In genomic region chr2:113597572-113597971, GRCh38 we compare ENCODE assay signal across 7 cellular contexts. TPM values are rescaled to one million over a fixed set of nuclear protein-coding genes. Genes with fewer than 3 reads are reported as not detected.
DNase-seq lines count a peak whose midpoint lies in the region; ATAC-seq and TF ChIP-seq lines count a peak whose summit lies in the region.
"Not testable (repeated sequence)": the region's sequence is repeated elsewhere in the genome, so short reads cannot be mapped to it uniquely, and the experiment has no call there.

No MANE protein-coding gene starts in this region.

- not testable (repeated sequence) for H3K4me1 Mint-ChIP-seq in Caco-2 (ENCODE audit: low read depth, unreplicated experiment); activated CD4-positive, alpha-beta T cell treated with anti-CD3 and anti-CD28 coated beads for 36 hours

- not testable (repeated sequence) for H3K27ac ChIP-seq in HCT116 (ENCODE audit: low read depth, low read length); OCI-LY7 (ENCODE audit: low read depth, low read length, poor library complexity, severe bottlenecking); mesendoderm (ENCODE audit: low read depth, low read length)

- not testable (repeated sequence) for H3K79me2 ChIP-seq in HCT116 (ENCODE audit: insufficient read depth, low read length); OCI-LY7 (ENCODE audit: insufficient read depth, low read depth, low read length); mesendoderm (ENCODE audit: control insufficient read depth, insufficient read depth, low read length)

- BruUV-seq in Caco-2 (replicated peaks; lab: Mats Ljungman, UMichigan) (TSS peak; percentile 26), HCT116 (replicated peaks; lab: Mats Ljungman, UMichigan) (TSS peak; percentile 40), OCI-LY7 (replicated peaks; lab: Mats Ljungman, UMichigan) (TSS peak; percentile 76)

- DNase-seq in Caco-2, result peak; percentile 50 to 52
- not testable (repeated sequence) for DNase-seq in GM12864 (ENCODE audit: low read depth); HCT116 (ENCODE audit: low read depth, low spot score); OCI-LY7 (ENCODE audit: low spot score); cardiac fibroblast (ENCODE audit: low read depth in 2 of 2)
- peak; percentile 43 for DNase-seq in activated CD4-positive, alpha-beta T cell treated with anti-CD3 and anti-CD28 coated beads for 36 hours
- DNase-seq in mesendoderm, result peak; percentile 41

- H3K9me3 Mint-ChIP-seq in Caco-2 (ENCODE audit: unreplicated experiment); activated CD4-positive, alpha-beta T cell treated with anti-CD3 and anti-CD28 coated beads for 36 hours (ENCODE audit: low read depth): not testable (repeated sequence)

- not testable (repeated sequence) for H4K8ac ChIP-seq in mesendoderm (ENCODE audit: low read depth, low read length)

- not testable (repeated sequence) for H2AFZ ChIP-seq in HCT116 (ENCODE audit: low read depth, low read length, poor library complexity, severe bottlenecking); OCI-LY7 (ENCODE audit: low read length)

- H2BK120ac ChIP-seq in mesendoderm (ENCODE audit: low read depth, low read length), result not testable (repeated sequence)

- H3K9me2 ChIP-seq in HCT116 (ENCODE audit: insufficient read depth); OCI-LY7 (ENCODE audit: insufficient read depth, low read length): not testable (repeated sequence)

- not testable (repeated sequence) for H3K27ac Mint-ChIP-seq in Caco-2 (ENCODE audit: unreplicated experiment); activated CD4-positive, alpha-beta T cell treated with anti-CD3 and anti-CD28 coated beads for 36 hours

- CTCF ChIA-PET in Caco-2 (lab: Charles Lee); HCT116 (lab: Charles Lee); OCI-LY7 (lab: Charles Lee; ENCODE audit: unreplicated experiment); activated CD4-positive, alpha-beta T cell treated with anti-CD3 and anti-CD28 coated beads for 36 hours (lab: Charles Lee): not testable (repeated sequence)

- H3K4me3 ChIP-seq in Caco-2 (ENCODE audit: low read depth, low read length); GM12864 (ENCODE audit: low read depth, low read length); HCT116 (replicated peaks in 1 of 2; ENCODE audit: low read depth in 1 of 2, low read length in 2 of 2); OCI-LY7 (ENCODE audit: low read depth, low read length, poor library complexity, severe bottlenecking); cardiac fibroblast (replicated peaks in 1 of 2; ENCODE audit: low read depth in 2 of 2, low read length in 2 of 2); mesendoderm (ENCODE audit: low read length): not testable (repeated sequence)

- not testable (repeated sequence) for H3K4ac ChIP-seq in mesendoderm (ENCODE audit: low read depth, low read length)

- not testable (repeated sequence) for H3K4me1 ChIP-seq in Caco-2; HCT116 (ENCODE audit: control insufficient read depth in 1 of 2, insufficient read depth in 2 of 2, low read length in 2 of 2); OCI-LY7 (ENCODE audit: insufficient read depth, low read length, poor library complexity, severe bottlenecking); mesendoderm (ENCODE audit: control insufficient read depth, low read depth, low read length)

- H3K56ac ChIP-seq in mesendoderm (ENCODE audit: low read length), result not testable (repeated sequence)

- not testable (repeated sequence) for H3K4me2 ChIP-seq in HCT116 (ENCODE audit: low read length); OCI-LY7 (ENCODE audit: low read length); mesendoderm (ENCODE audit: low read length)

- H2AK5ac ChIP-seq in mesendoderm (ENCODE audit: low read length), result not testable (repeated sequence)

- H3K23ac ChIP-seq in mesendoderm (ENCODE audit: low read length), result not testable (repeated sequence)

- H3K9me3 ChIP-seq in Caco-2; HCT116 (ENCODE audit: control insufficient read depth in 1 of 2, insufficient read depth in 1 of 2, low read depth in 1 of 2, low read length in 2 of 2); OCI-LY7 (ENCODE audit: low read length): not testable (repeated sequence)

- not testable (repeated sequence) for TF ChIP-seq RAD21 in HCT116 (IDR thresholded peaks at IDR 0.05; ENCODE audit: low read depth)

- not testable (repeated sequence) for H3K18ac ChIP-seq in mesendoderm (ENCODE audit: low read length)

- not testable (repeated sequence) for H3K27me3 ChIP-seq in Caco-2 (replicated peaks; ENCODE audit: control insufficient read depth, insufficient read depth, low read length); HCT116 (ENCODE audit: insufficient read depth, low read length); mesendoderm (ENCODE audit: insufficient read depth, low read length, poor library complexity)

- not testable (repeated sequence) for H2BK5ac ChIP-seq in mesendoderm (ENCODE audit: low read length)

- POLR2A ChIA-PET in Caco-2 (lab: Charles Lee); HCT116 (lab: Charles Lee); OCI-LY7 (lab: Charles Lee); activated CD4-positive, alpha-beta T cell treated with anti-CD3 and anti-CD28 coated beads for 36 hours (lab: Charles Lee): not testable (repeated sequence)

- H2BK15ac ChIP-seq in mesendoderm (replicated peaks; ENCODE audit: low read depth), result not testable (repeated sequence)

- H3K27me3 Mint-ChIP-seq in Caco-2 (ENCODE audit: insufficient read depth, unreplicated experiment); activated CD4-positive, alpha-beta T cell treated with anti-CD3 and anti-CD28 coated beads for 36 hours: not testable (repeated sequence)

- not testable (repeated sequence) for H3K36me3 Mint-ChIP-seq in Caco-2 (ENCODE audit: insufficient read depth, unreplicated experiment); activated CD4-positive, alpha-beta T cell treated with anti-CD3 and anti-CD28 coated beads for 36 hours (ENCODE audit: low read depth)

- intact Hi-C loops in Caco-2 (cut with micrococcal nuclease; ENCODE audit: unreplicated experiment); HCT116 (cut with micrococcal nuclease); OCI-LY7 (cut with micrococcal nuclease; ENCODE audit: unreplicated experiment); activated CD4-positive, alpha-beta T cell treated with anti-CD3 and anti-CD28 coated beads for 36 hours (cut with DNase I, micrococcal nuclease): not testable (repeated sequence)

- RAD21 ChIA-PET in HCT116 (lab: Charles Lee; ENCODE audit: low non-redundant PET in 1 of 2, low total read pairs in 2 of 2, uncharacterized antibody in 2 of 2, unreplicated experiment in 2 of 2), result not testable (repeated sequence)

- WGBS in mesendoderm (ENCODE audit: extremely low coverage, insufficient coverage, low lambda C conversion rate), result no CpG with 5 or more reads among the region's 9 CpGs

- H4K20me1 ChIP-seq in HCT116 (ENCODE audit: insufficient read depth); OCI-LY7 (ENCODE audit: insufficient read depth, low read length): not testable (repeated sequence)

- ATAC-seq in HCT116; activated CD4-positive, alpha-beta T cell treated with anti-CD3 and anti-CD28 coated beads for 36 hours: not testable (repeated sequence)

- H3K79me1 ChIP-seq in mesendoderm (ENCODE audit: low read length), result not testable (repeated sequence)

- H4K5ac ChIP-seq in mesendoderm (ENCODE audit: low read length), result not testable (repeated sequence)

- not testable (repeated sequence) for TF ChIP-seq POLR2A in HCT116 (IDR thresholded peaks at IDR 0.05; ENCODE audit: borderline replicate concordance, extremely low read depth, insufficient read depth, insufficient read length)

- TF ChIP-seq CTCF in Caco-2 (IDR thresholded peaks at IDR 0.05; ENCODE audit: insufficient read depth in 1 of 2, low read depth in 1 of 2, low read length in 1 of 2, severe bottlenecking in 1 of 2, unreplicated experiment in 1 of 2) (peak in 1 of 2 experiments; percentile 20), GM12864 (IDR thresholded peaks at IDR 0.05; ENCODE audit: low read depth, low read length, missing control alignments) (peak; percentile 2), cardiac fibroblast (IDR thresholded peaks at IDR 0.05; ENCODE audit: low read depth, low read length) (peak; percentile 9)
- not testable (repeated sequence) for TF ChIP-seq CTCF in HCT116 (IDR thresholded peaks at IDR 0.05 in 2 of 3, conservative IDR thresholded peaks at IDR 0.05 in 1 of 3; ENCODE audit: borderline replicate concordance in 1 of 3, insufficient read depth in 1 of 3, low read depth in 2 of 3, low read length in 2 of 3); OCI-LY7 (conservative IDR thresholded peaks at IDR 0.05; ENCODE audit: low read length)

- H3K4me3 Mint-ChIP-seq in Caco-2 (ENCODE audit: unreplicated experiment); activated CD4-positive, alpha-beta T cell treated with anti-CD3 and anti-CD28 coated beads for 36 hours: not testable (repeated sequence)

- H3K36me3 ChIP-seq in Caco-2 (ENCODE audit: control insufficient read depth, insufficient read depth, low read length); HCT116 (ENCODE audit: control insufficient read depth in 1 of 2, insufficient read depth in 2 of 2, low read length in 2 of 2); OCI-LY7 (ENCODE audit: insufficient read depth, low read length); mesendoderm (ENCODE audit: control insufficient read depth, insufficient read depth, low read length): not testable (repeated sequence)

- H3K9ac ChIP-seq in HCT116 (ENCODE audit: low read length); mesendoderm (ENCODE audit: low read length): not testable (repeated sequence)

RNA-seq across cellular contexts. Expression of gene RABL2A, which starts 29.5 kb away (rescaled TPM):
- 15.2 and 16.6 TPM in 2 replicates for total RNA-seq in Caco-2 (2022)
- 14.3 TPM for total RNA-seq in HCT116 (2021; ENCODE audit: unreplicated experiment)
- 5.1 and 7.6 TPM in 2 replicates for polyA plus RNA-seq in HCT116 (2012)
- 14.0 and 25.8 TPM in 2 replicates for total RNA-seq in OCI-LY7 (2014; rRNA removed; shearing (Covaris generic))
- total RNA-seq in OCI-LY7 (2022), result 25.2 and 26.3 TPM in 2 replicates
- total RNA-seq in activated CD4-positive, alpha-beta T cell treated with anti-CD3 and anti-CD28 coated beads for 36 hours, result 10 to 100 TPM; 12.3 to 16.0 TPM
- polyA plus RNA-seq in mesendoderm (2013, experiment 1 of 2), result 3.0 TPM
- 3.0 TPM for polyA plus RNA-seq in mesendoderm (2013, experiment 2 of 2)
